ENCODE assay signal across 8 cellular contexts in genomic region chr17:59840908-59841666, GRCh38. TPM values are rescaled to one million over a fixed set of nuclear protein-coding genes. Genes with fewer than 3 reads are reported as not detected.
DNase-seq lines count a peak whose midpoint lies in the region; ATAC-seq and TF ChIP-seq lines count a peak whose summit lies in the region.

No MANE protein-coding gene starts in this region.

- intact Hi-C loops in gastrocnemius medialis (cut with DNase I; ENCODE audit: low total_unique reads) (no loop called here), posterior vena cava (cut with DNase I) (no loop called here)

- H3K9me3 ChIP-seq in gastrocnemius medialis, result no peaks in the 10 kb centered on the region

- no peak for TF ChIP-seq POLR2A in gastrocnemius medialis (IDR thresholded peaks at IDR 0.05)

- peak overlapping the region; percentile 4 to 58 (median 51) for H3K4me3 ChIP-seq in gastrocnemius medialis

- ATAC-seq in gastrocnemius medialis (no peak), HG02840 (IDR thresholded peaks at IDR 0.05; ENCODE audit: low FRiP score, unreplicated experiment) (no peak), GM21786 (IDR thresholded peaks at IDR 0.05; ENCODE audit: unreplicated experiment) (no peak)

- TF ChIP-seq CTCF in gastrocnemius medialis (IDR thresholded peaks at IDR 0.05 in 4 of 5, conservative IDR thresholded peaks at IDR 0.05 in 1 of 5), result no peak

- H3K27me3 ChIP-seq in gastrocnemius medialis, result no peaks in the 10 kb centered on the region

- in situ Hi-C loops in gastrocnemius medialis (cut with MboI; ENCODE audit: low sequenced_read_pairs in 4 of 4), result no loop called here

- peaks cover 0 to 25% of the 10 kb centered on the region in 2 donors for H3K36me3 ChIP-seq in gastrocnemius medialis

- DNase-seq in NCI-H2081 (lab: John Stamatoyannopoulos, UW) (peak; percentile 35 to 37), NCI-H2081 treated with DMSO at 0.1 percent for 48 hours (lab: John Stamatoyannopoulos, UW) (no peak), SW480 (ENCODE audit: low spot score) (peak; percentile 61), fibroblast of gingiva (ENCODE audit: low read depth) (peak; percentile 44), gastrocnemius medialis (no peak), posterior vena cava (ENCODE audit: low spot score) (no peak)

- H3K27ac ChIP-seq in gastrocnemius medialis, result peak overlapping the region; percentile 24 to 99 (median 91)

- peaks cover 18 to 46% of the 10 kb centered on the region in 2 donors for H3K4me1 ChIP-seq in gastrocnemius medialis

RNA-seq across cellular contexts. Expression of gene TUBD1, which starts 51.7 kb away (rescaled TPM):
- total RNA-seq in gastrocnemius medialis, result 1 to 10 TPM; 5.4 to 9.2 (median 9.2) TPM
- 1 to 10 TPM; 3.9 to 7.8 TPM for total RNA-seq in posterior vena cava

RNA-seq across cellular contexts. Expression of gene RPS6KB1, which starts 51.8 kb away (rescaled TPM):
- total RNA-seq in gastrocnemius medialis, result 10 to 100 TPM; 38.4 to 58.4 (median 41.6) TPM
- total RNA-seq in posterior vena cava, result 10 to 100 TPM; 31.7 to 41.0 TPM

Comparison
In these comparisons a context has a peak if more than half of its experiments do, and no peak if none do; other contexts are left out.
1. DNase-seq: peak in NCI-H2081 (2 of 2), SW480 (single experiment) and fibroblast of gingiva (single experiment); none in NCI-H2081 treated with DMSO at 0.1 percent for 48 hours (single experiment), gastrocnemius medialis (0 of 2) and posterior vena cava (single experiment).